ENCODE assay signal across 21 cellular contexts in the genomic region with DNA sequence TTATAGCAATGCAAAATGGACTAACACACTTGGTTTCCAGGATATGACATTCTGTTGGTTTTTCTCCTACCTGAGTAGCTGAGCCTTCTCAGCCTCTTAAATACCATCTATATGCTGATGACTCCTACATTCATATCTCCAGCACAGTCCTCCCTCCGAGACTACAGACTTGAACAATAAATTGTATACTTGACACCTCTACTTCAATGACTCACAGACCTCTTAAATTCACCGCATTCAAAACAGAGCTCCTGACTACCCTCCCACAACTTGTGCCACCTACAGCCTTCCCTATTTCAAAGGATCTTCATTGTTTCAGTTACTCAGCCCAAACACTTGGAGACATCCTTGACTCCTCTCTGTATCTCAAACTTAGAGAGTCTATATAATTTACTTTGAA.
"Had no signal": no experiment of that assay in that cellular context is flagged by ENCODE, and none has a peak within 500 bp of the region (broad histone marks: within the 10 kb centered on the region; RNA-seq: fewer than 3 reads in every experiment).

No MANE protein-coding gene starts in this region.

- ATAC-seq: heart left ventricle; lower lobe of right lung; natural killer cell; stimulated activated naive B cell treated with anti-CD40 and anti-IgM and Interleukin-4, amounts not matched to agents 10 μg/mL and 1 μg/mL and 100 μg/mL, for 72 hours; stimulated activated naive CD8-positive, alpha-beta T cell treated with anti-CD3 and anti-CD28 coated beads, Interleukin-15, amount 100 ng/mL, for 72 hours; upper lobe of right lung had no signal

- H3K4me3 Mint-ChIP-seq: endodermal cell; memory B cell; mesothelial cell of epicardium; natural killer cell; neural crest cell; stimulated activated naive B cell treated with anti-CD40 and anti-IgM and Interleukin-4, amounts not matched to agents 10 μg/mL and 1 μg/mL and 100 μg/mL, for 72 hours; stimulated activated naive CD8-positive, alpha-beta T cell treated with anti-CD3 and anti-CD28 coated beads, Interleukin-15, amount 100 ng/mL, for 72 hours had no signal

- H3K27ac Mint-ChIP-seq: endodermal cell; memory B cell; mesothelial cell of epicardium; natural killer cell; stimulated activated naive B cell treated with anti-CD40 and anti-IgM and Interleukin-4, amounts not matched to agents 10 μg/mL and 1 μg/mL and 100 μg/mL, for 72 hours; stimulated activated naive CD8-positive, alpha-beta T cell treated with anti-CD3 and anti-CD28 coated beads, Interleukin-15, amount 100 ng/mL, for 72 hours had no signal

- H3K27me3 Mint-ChIP-seq: stimulated activated naive CD8-positive, alpha-beta T cell treated with anti-CD3 and anti-CD28 coated beads, Interleukin-15, amount 100 ng/mL, for 72 hours had no signal

- H3K9me3 Mint-ChIP-seq: natural killer cell had no signal

- DNase-seq: effector CD4-positive, alpha-beta T cell; endodermal cell; erythroblast; foreskin melanocyte; heart left ventricle; hypothalamus; islet precursor cell; left ventricle myocardium inferior; lower lobe of right lung; natural killer cell; posterior cingulate gyrus; sigmoid colon; stimulated activated CD4-positive, alpha-beta T cell treated with anti-CD3 and anti-CD28 coated beads, Interleukin-2, amount 100 ng/mL, for 24 hours; stimulated activated CD4-positive, alpha-beta T cell treated with anti-CD3 and anti-CD28 coated beads, Interleukin-4, amount 100 ng/mL, for 4 hours; stimulated activated naive B cell treated with anti-CD40 and anti-IgM and Interleukin-4, amounts not matched to agents 10 μg/mL and 1 μg/mL and 100 μg/mL, for 72 hours; stimulated activated naive CD8-positive, alpha-beta T cell treated with anti-CD3 and anti-CD28 coated beads, Interleukin-15, amount 100 ng/mL, for 72 hours; testis; upper lobe of right lung had no signal

- H3K4me1 Mint-ChIP-seq: memory B cell; natural killer cell; neural crest cell; stimulated activated naive B cell treated with anti-CD40 and anti-IgM and Interleukin-4, amounts not matched to agents 10 μg/mL and 1 μg/mL and 100 μg/mL, for 72 hours; stimulated activated naive CD8-positive, alpha-beta T cell treated with anti-CD3 and anti-CD28 coated beads, Interleukin-15, amount 100 ng/mL, for 72 hours had no signal

- H3K36me3 Mint-ChIP-seq: natural killer cell had no signal
